2 cellular contexts compared by ENCODE assay signal in genomic region chr10:104301907-104302690, GRCh38.
TF ChIP-seq lines count a peak whose summit lies in the region.

No MANE protein-coding gene starts in this region.

TF ChIP-seq in SK-N-SH, 30 proteins besides CTCF, POLR2A, EP300 and RAD21 (continued from another document):
- TF ChIP-seq TCF12 (IDR thresholded peaks at IDR 0.05) (no peak), ZBTB33 (IDR thresholded peaks at IDR 0.05; ENCODE audit: borderline replicate concordance, low read depth) (no peak), FOSL2 (IDR thresholded peaks at IDR 0.05; ENCODE audit: borderline replicate concordance, low read depth) (no peak), SIN3A (IDR thresholded peaks at IDR 0.05; ENCODE audit: borderline replicate concordance, low read depth, low read length) (no peak), USF2 (IDR thresholded peaks at IDR 0.05; ENCODE audit: borderline replicate concordance, low read depth, low read length) (no peak)

TF ChIP-seq in SK-N-SH treated with all-trans-retinoic acid at 6 μM for 48 hours, 23 proteins besides CTCF, POLR2A, EP300 and RAD21 (continued from another document):
- TF ChIP-seq TSHZ2 (CRISPR knock-in tag; IDR thresholded peaks at IDR 0.05): no peak
- no peak for TF ChIP-seq SNAI2 (CRISPR knock-in tag; IDR thresholded peaks at IDR 0.05)
- no peak for TF ChIP-seq ARNTL (CRISPR knock-in tag; IDR thresholded peaks at IDR 0.05; ENCODE audit: borderline replicate concordance, low read depth)
- no peak for TF ChIP-seq ISL1 (CRISPR knock-in tag; IDR thresholded peaks at IDR 0.05)
TF ChIP-seq in SK-N-SH treated with all-trans-retinoic acid at 6 μM for 48 hours: peak in this region for 0.
